25 cellular contexts compared by ENCODE assay signal in the genomic region with DNA sequence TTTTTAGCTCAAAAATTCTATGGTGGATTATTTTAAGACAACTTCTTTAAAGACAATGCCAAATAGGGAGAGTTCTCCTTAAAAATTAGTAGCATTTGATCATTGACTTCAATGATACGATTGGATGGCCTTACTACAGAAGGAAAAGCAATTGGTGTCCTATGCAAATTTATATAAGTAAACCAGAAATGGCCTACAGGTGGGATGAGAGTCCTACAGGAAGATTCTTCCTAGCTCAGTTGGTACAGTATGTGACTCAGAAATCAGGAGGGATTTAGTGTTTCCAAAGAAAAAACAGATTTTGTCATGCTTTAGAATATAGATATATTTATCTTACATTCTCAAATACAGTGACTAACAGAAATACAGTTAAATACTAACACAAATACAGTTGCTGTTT. TPM values are rescaled to one million over a fixed set of nuclear protein-coding genes. Genes with fewer than 3 reads are reported as not detected.
DNase-seq lines count a peak whose midpoint lies in the region; ATAC-seq and TF ChIP-seq lines count a peak whose summit lies in the region.
"Had no signal": no experiment of that assay in that cellular context is flagged by ENCODE, and none has a peak within 500 bp of the region (broad histone marks: within the 10 kb centered on the region; RNA-seq: fewer than 3 reads in every experiment).

No MANE protein-coding gene starts in this region.

- 0 out of 2 replicates have a peak, but pooled peaks have one; percentile 4 for TF ChIP-seq RAD21 in Ishikawa (IDR thresholded peaks at IDR 0.05; ENCODE audit: low read depth)

- H3K27ac ChIP-seq in RWPE1: no peak overlapping the region
- H3K27ac ChIP-seq in CD4-positive, alpha-beta T cell (ENCODE audit: low read depth, low read length): no peak overlapping the region
- H3K27ac ChIP-seq: lower lobe of right lung, ovary, WERI-Rb-1 had no signal

- no peaks in the 10 kb centered on the region for H3K9me3 ChIP-seq in CD4-positive, alpha-beta T cell (ENCODE audit: control insufficient read depth, low read length)
- H3K9me3 ChIP-seq: lower lobe of right lung, mucosa of descending colon, ovary had no signal

- TF ChIP-seq CTCF in RWPE1 (conservative IDR thresholded peaks at IDR 0.05; ENCODE audit: low read depth) (no peak; the same call in 1 of the 2 replicates), glutamatergic neuron (IDR thresholded peaks at IDR 0.05; ENCODE audit: partially characterized antibody, unreplicated experiment) (no peak), nephron progenitor cell (IDR thresholded peaks at IDR 0.05) (no peak)
- TF ChIP-seq CTCF in CD4-positive, alpha-beta T cell (IDR thresholded peaks at IDR 0.05): no peak

- no peaks in the 10 kb centered on the region for H3K27me3 Mint-ChIP-seq in glutamatergic neuron (ENCODE audit: unreplicated experiment)
- H3K27me3 Mint-ChIP-seq in CD4-positive, alpha-beta T cell: no peaks in the 10 kb centered on the region
- no peaks in the 10 kb centered on the region for H3K27me3 Mint-ChIP-seq in nephron progenitor cell (ENCODE audit: low read depth, poor library complexity)
- H3K27me3 Mint-ChIP-seq: activated CD4-positive, alpha-beta T cell treated with anti-CD3 and anti-CD28 coated beads, Interleukin-2, amount 10 ng/mL, durations not matched to agents 7 days and 5 days; activated CD8-positive, alpha-beta memory T cell treated with anti-CD3 and anti-CD28 coated beads, Interleukin-2, amount 10 ng/mL, durations not matched to agents 7 days and 5 days; activated naive CD4-positive, alpha-beta T cell treated with anti-CD3 and anti-CD28 coated beads, Interleukin-2, amount 10 ng/mL, durations not matched to agents 7 days and 5 days; dendritic cell treated with granulocyte-macrophage colony-stimulating factor and Interleukin-4, amounts not matched to agents 40 ng/mL and 50 ng/mL, for 4 days; type B pancreatic cell had no signal

- peaks cover 6% of the 10 kb centered on the region for H3K4me1 Mint-ChIP-seq in glutamatergic neuron (ENCODE audit: low read depth, unreplicated experiment)
- peaks cover 26% of the 10 kb centered on the region for H3K4me1 Mint-ChIP-seq in CD4-positive, alpha-beta T cell (ENCODE audit: low read depth)
- H3K4me1 Mint-ChIP-seq in nephron progenitor cell: peaks cover 9% of the 10 kb centered on the region

- H3K27me3 ChIP-seq in CD4-positive, alpha-beta T cell (ENCODE audit: control insufficient read depth, insufficient read depth, low read length): no peaks in the 10 kb centered on the region
- H3K27me3 ChIP-seq: ovary had no signal

- no peak for TF ChIP-seq EP300 in Ishikawa (IDR thresholded peaks at IDR 0.05; ENCODE audit: borderline replicate concordance)

- ATAC-seq in CD4-positive, alpha-beta T cell (ENCODE audit: poor library complexity): no peak
- ATAC-seq: activated CD8-positive, alpha-beta memory T cell treated with anti-CD3 and anti-CD28 coated beads, Interleukin-2, amount 10 ng/mL, durations not matched to agents 7 days and 5 days; lower lobe of right lung; mucosa of descending colon had no signal

- H3K36me3 Mint-ChIP-seq in glutamatergic neuron (ENCODE audit: unreplicated experiment): peaks cover 4% of the 10 kb centered on the region
- H3K36me3 Mint-ChIP-seq in CD4-positive, alpha-beta T cell (ENCODE audit: low read depth): peaks cover 73% of the 10 kb centered on the region
- H3K36me3 Mint-ChIP-seq in nephron progenitor cell (ENCODE audit: low read depth): peaks cover 37% of the 10 kb centered on the region

- DNase-seq in NCI-H2171 treated with DMSO at 0.1 percent for 48 hours (lab: John Stamatoyannopoulos, UW) (peak; percentile 7), NCI-H2171 (lab: John Stamatoyannopoulos, UW) (no peak), RWPE1 (ENCODE audit: low spot score) (peak; percentile 41), glutamatergic neuron (no peak), nephron progenitor cell (no peak), amygdala (lab: John Stamatoyannopoulos, UW) (no peak)
- DNase-seq in CD4-positive, alpha-beta T cell: no peak
- DNase-seq: activated CD4-positive, alpha-beta T cell treated with anti-CD3 and anti-CD28 coated beads, Interleukin-2, amount 10 ng/mL, durations not matched to agents 7 days and 5 days; activated CD8-positive, alpha-beta memory T cell treated with anti-CD3 and anti-CD28 coated beads, Interleukin-2, amount 10 ng/mL, durations not matched to agents 7 days and 5 days; activated naive CD4-positive, alpha-beta T cell treated with anti-CD3 and anti-CD28 coated beads, Interleukin-2, amount 10 ng/mL, durations not matched to agents 7 days and 5 days; anterior cingulate cortex; kidney; lower lobe of right lung; mucosa of descending colon; NCI-H1694; NCI-H526 treated with DMSO at 0.1 percent for 48 hours; ovary; retina; stimulated activated CD4-positive, alpha-beta T cell treated with anti-CD3 and anti-CD28 coated beads, Interleukin-2, amount 100 ng/mL, for 24 hours; T-helper 9 cell; WERI-Rb-1 had no signal

- intact Hi-C loops in CD4-positive, alpha-beta T cell (cut with DNase I, micrococcal nuclease): no loop called here

- CTCF ChIA-PET in RWPE1 (lab: Yijun Ruan, JAX): interaction anchor here (0.7 to 1.8 kb wide), 5 partner anchors 10 to 234 kb away, joined by 3 to 5 read pairs (median 4); no protein-coding TSS in a partner anchor
- CTCF ChIA-PET in CD4-positive, alpha-beta T cell (lab: Charles Lee): interaction anchor here (0.9 kb wide), 1 partner anchor 11 kb away, joined by 3 read pairs; no protein-coding TSS in a partner anchor

- no peaks in the 10 kb centered on the region for H3K9me3 Mint-ChIP-seq in glutamatergic neuron (ENCODE audit: unreplicated experiment)
- H3K9me3 Mint-ChIP-seq in CD4-positive, alpha-beta T cell: no peaks in the 10 kb centered on the region
- H3K9me3 Mint-ChIP-seq in nephron progenitor cell: no peaks in the 10 kb centered on the region
- H3K9me3 Mint-ChIP-seq: activated CD4-positive, alpha-beta T cell treated with anti-CD3 and anti-CD28 coated beads, Interleukin-2, amount 10 ng/mL, durations not matched to agents 7 days and 5 days; activated naive CD4-positive, alpha-beta T cell treated with anti-CD3 and anti-CD28 coated beads, Interleukin-2, amount 10 ng/mL, durations not matched to agents 7 days and 5 days; dendritic cell treated with granulocyte-macrophage colony-stimulating factor and Interleukin-4, amounts not matched to agents 40 ng/mL and 50 ng/mL, for 4 days; nephron; type B pancreatic cell had no signal

- H3K27ac Mint-ChIP-seq in glutamatergic neuron (ENCODE audit: unreplicated experiment) (no peak overlapping the region), nephron progenitor cell (no peak overlapping the region)
- no peak overlapping the region for H3K27ac Mint-ChIP-seq in CD4-positive, alpha-beta T cell
- H3K27ac Mint-ChIP-seq: activated CD4-positive, alpha-beta T cell treated with anti-CD3 and anti-CD28 coated beads, Interleukin-2, amount 10 ng/mL, durations not matched to agents 7 days and 5 days; activated CD8-positive, alpha-beta memory T cell treated with anti-CD3 and anti-CD28 coated beads, Interleukin-2, amount 10 ng/mL, durations not matched to agents 7 days and 5 days; activated naive CD4-positive, alpha-beta T cell treated with anti-CD3 and anti-CD28 coated beads, Interleukin-2, amount 10 ng/mL, durations not matched to agents 7 days and 5 days; dendritic cell treated with granulocyte-macrophage colony-stimulating factor and Interleukin-4, amounts not matched to agents 40 ng/mL and 50 ng/mL, for 4 days; nephron; type B pancreatic cell had no signal

- POLR2A ChIA-PET in RWPE1 (lab: Yijun Ruan, JAX; ENCODE audit: low non-redundant PET): no interaction called here
- POLR2A ChIA-PET in CD4-positive, alpha-beta T cell (lab: Charles Lee): no interaction called here

- H3K4me3 Mint-ChIP-seq in glutamatergic neuron (ENCODE audit: unreplicated experiment): no peak overlapping the region
- no peak overlapping the region for H3K4me3 Mint-ChIP-seq in CD4-positive, alpha-beta T cell
- no peak overlapping the region for H3K4me3 Mint-ChIP-seq in nephron progenitor cell
- H3K4me3 Mint-ChIP-seq: activated CD4-positive, alpha-beta T cell treated with anti-CD3 and anti-CD28 coated beads, Interleukin-2, amount 10 ng/mL, durations not matched to agents 7 days and 5 days; activated CD8-positive, alpha-beta memory T cell treated with anti-CD3 and anti-CD28 coated beads, Interleukin-2, amount 10 ng/mL, durations not matched to agents 7 days and 5 days; activated naive CD4-positive, alpha-beta T cell treated with anti-CD3 and anti-CD28 coated beads, Interleukin-2, amount 10 ng/mL, durations not matched to agents 7 days and 5 days; dendritic cell treated with granulocyte-macrophage colony-stimulating factor and Interleukin-4, amounts not matched to agents 40 ng/mL and 50 ng/mL, for 4 days; nephron; type B pancreatic cell had no signal

TF ChIP-seq in Ishikawa, 13 proteins besides CTCF, POLR2A, EP300 and RAD21:
- TF ChIP-seq CEBPB (IDR thresholded peaks at IDR 0.05) (no peak), ZBTB7A (IDR thresholded peaks at IDR 0.05; ENCODE audit: low read depth) (no peak), NFIC (IDR thresholded peaks at IDR 0.05) (no peak), CREB1 (IDR thresholded peaks at IDR 0.05; ENCODE audit: low read depth) (no peak), TEAD4 (IDR thresholded peaks at IDR 0.05) (no peak), YY1 (IDR thresholded peaks at IDR 0.05; ENCODE audit: low read depth) (no peak), FOXM1 (IDR thresholded peaks at IDR 0.05; ENCODE audit: borderline replicate concordance, low read depth) (no peak)
- TF ChIP-seq, protein P1, sequence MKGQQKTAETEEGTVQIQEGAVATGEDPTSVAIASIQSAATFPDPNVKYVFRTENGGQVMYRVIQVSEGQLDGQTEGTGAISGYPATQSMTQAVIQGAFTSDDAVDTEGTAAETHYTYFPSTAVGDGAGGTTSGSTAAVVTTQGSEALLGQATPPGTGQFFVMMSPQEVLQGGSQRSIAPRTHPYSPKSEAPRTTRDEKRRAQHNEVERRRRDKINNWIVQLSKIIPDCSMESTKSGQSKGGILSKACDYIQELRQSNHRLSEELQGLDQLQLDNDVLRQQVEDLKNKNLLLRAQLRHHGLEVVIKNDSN (IDR thresholded peaks at IDR 0.05): no peak

RNA-seq across cellular contexts. Expression of a gene that starts 6.5 kb away (rescaled TPM):
- 18.8 TPM for total RNA-seq in glutamatergic neuron (ENCODE audit: unreplicated experiment)
- 10 to 100 TPM; 45.0 to 45.1 TPM for total RNA-seq in CD4-positive, alpha-beta T cell

RNA-seq across cellular contexts. Expression of a gene that starts 6.6 kb away (rescaled TPM):
- total RNA-seq in glutamatergic neuron (ENCODE audit: unreplicated experiment): 19.4 TPM
- 10 to 100 TPM; 52.0 to 55.2 TPM for total RNA-seq in CD4-positive, alpha-beta T cell

Comparison
In these comparisons a context has a peak if more than half of its experiments do, and no peak if none do; other contexts are left out.
1. DNase-seq: peak in NCI-H2171 treated with DMSO at 0.1 percent for 48 hours (single experiment) and RWPE1 (single experiment); none in NCI-H2171 (single experiment), glutamatergic neuron (single experiment), CD4-positive, alpha-beta T cell (0 of 10), nephron progenitor cell (single experiment) and amygdala (0 of 56).